Comparison of ENCODE assay signal across 27 cellular contexts in genomic region chr10:4459531-4459930, GRCh38.
DNase-seq lines count a peak whose midpoint lies in the region; ATAC-seq and TF ChIP-seq lines count a peak whose summit lies in the region.
"Had no signal": no experiment of that assay in that cellular context is flagged by ENCODE, and none has a peak within 500 bp of the region (broad histone marks: within the 10 kb centered on the region; RNA-seq: fewer than 3 reads in every experiment).

No MANE protein-coding gene starts in this region.

- peak; percentile 16 for DNase-seq in EH (ENCODE audit: low read depth)
- DNase-seq in RKO (ENCODE audit: low spot score), result peak; percentile 38
- DNase-seq in fibroblast of mammary gland (ENCODE audit: low read depth), result peak; percentile 26
- DNase-seq in mucosa of gallbladder (ENCODE audit: low spot score), result peak; percentile 36
- DNase-seq in SKM-1 treated with dmso at 0.1 percent for 144 hours (lab: John Stamatoyannopoulos, UW; ENCODE audit: unreplicated experiment), result no peak
- no peak for DNase-seq in activated CD4-positive, CD25-positive, alpha-beta regulatory T cell (lab: John Stamatoyannopoulos, UW)
- DNase-seq: ACHN; activated effector memory CD4-positive, alpha-beta T cell treated with Interleukin-2 at 50 U/mL for 16 hours; activated naive CD8-positive, alpha-beta T cell treated with anti-CD3 and anti-CD28 coated beads for 36 hours; DND-41; heart left ventricle; left cardiac atrium; mammary epithelial cell; NCI-H1105; NCI-H187 treated with DMSO at 0.1 percent for 48 hours; NCI-H2227 treated with DMSO at 0.1 percent for 48 hours; NCI-H69; RPMI8226; stimulated activated CD4-positive, alpha-beta T cell treated with anti-CD3 and anti-CD28 coated beads, Interleukin-15, amount 100 ng/mL, for 24 hours; stimulated activated naive CD4-positive, alpha-beta T cell treated with Interleukin-2 at 50 U/mL for 16 hours; T-helper 17 cell had no signal

- no peak for ATAC-seq in HG03469 (IDR thresholded peaks at IDR 0.05; ENCODE audit: unreplicated experiment)
- no peak for ATAC-seq in HG03342 (IDR thresholded peaks at IDR 0.05; ENCODE audit: unreplicated experiment)
- ATAC-seq: left cardiac atrium, sciatic nerve, T-helper 17 cell had no signal

- TF ChIP-seq CTCF in fibroblast of mammary gland (conservative IDR thresholded peaks at IDR 0.05; ENCODE audit: control insufficient read depth, insufficient read depth, low read depth, low read length), result no peak

- no peak overlapping the region for H3K4me3 ChIP-seq in fibroblast of mammary gland (ENCODE audit: control insufficient read depth, low read depth, low read length)
- H3K4me3 ChIP-seq: heart left ventricle, neural progenitor cell, prostate gland, SJSA1 had no signal

Comparison
In these comparisons a context has a peak if more than half of its experiments do, and no peak if none do; other contexts are left out.
1. DNase-seq: peak in EH (single experiment), RKO (single experiment), fibroblast of mammary gland (single experiment) and mucosa of gallbladder (single experiment); none in SKM-1 treated with dmso at 0.1 percent for 144 hours (single experiment) and activated CD4-positive, CD25-positive, alpha-beta regulatory T cell (0 of 4).